8 cellular contexts compared by ENCODE assay signal in the genomic region with DNA sequence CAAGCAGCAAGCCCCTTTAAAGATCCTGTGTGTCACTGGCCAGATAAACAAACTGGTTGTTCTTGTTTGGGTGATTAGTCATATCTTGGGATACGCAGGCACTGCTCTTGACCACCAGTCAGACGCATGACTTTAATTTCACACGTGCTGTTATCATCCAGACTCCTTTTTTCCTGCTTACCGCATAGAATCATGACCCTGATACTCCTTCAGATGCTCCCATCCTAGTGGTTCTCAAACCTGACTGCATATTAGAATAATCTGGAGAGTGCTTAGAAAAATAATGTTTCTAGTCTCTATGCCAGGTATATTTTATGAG.
A peak's percentile ranks its signal among the peaks of the same experiment; 100 is the strongest.
DNase-seq lines count a peak whose midpoint lies in the region; ATAC-seq lines count a peak whose summit lies in the region.

No MANE protein-coding gene starts in this region.

- peak overlapping the region; percentile 84 for H3K27ac ChIP-seq in SJSA1

- H3K9me3 ChIP-seq in SJSA1 (replicated peaks), result no peaks in the 10 kb centered on the region

- H3K36me3 ChIP-seq in SJSA1, result peaks cover 24% of the 10 kb centered on the region

- H3K27me3 ChIP-seq in SJSA1 (replicated peaks), result no peaks in the 10 kb centered on the region

- no peak for ATAC-seq in stimulated activated naive CD8-positive, alpha-beta T cell treated with anti-CD3 and anti-CD28 coated beads, Interleukin-15, Interleukin-2, amounts not matched to agents 100 U/mL and 50 U/mL, for 24 hours

- DNase-seq in Daoy (ENCODE audit: low read depth), result peak; percentile 10
- DNase-seq in SJSA1 (ENCODE audit: low read depth in 1 of 2, low spot score in 2 of 2), result peak; percentile 69 to 79
- DNase-seq in fibroblast of peridontal ligament (ENCODE audit: extremely low read depth), result peak; percentile 68
- peak; percentile 71 for DNase-seq in non-pigmented ciliary epithelial cell (ENCODE audit: low read depth)
- DNase-seq in NCI-H146 (lab: John Stamatoyannopoulos, UW), result no peak
- DNase-seq in activated effector memory CD4-positive, alpha-beta T cell treated with anti-CD3 and anti-CD28 coated beads, Interleukin-2, amount 50 U/mL, for 16 hours, result no peak
- no peak for DNase-seq in effector CD8-positive, alpha-beta T cell (lab: John Stamatoyannopoulos, UW)
- DNase-seq in stimulated activated naive CD8-positive, alpha-beta T cell treated with anti-CD3 and anti-CD28 coated beads, Interleukin-15, Interleukin-2, amounts not matched to agents 100 U/mL and 50 U/mL, for 24 hours, result no peak

- no peak overlapping the region for H3K4me3 ChIP-seq in SJSA1

- H3K4me1 ChIP-seq in SJSA1 (replicated peaks), result peaks cover 42% of the 10 kb centered on the region

Comparison
In these comparisons a context has a peak if more than half of its experiments do, and no peak if none do; other contexts are left out.
1. DNase-seq: peak in Daoy (single experiment), SJSA1 (2 of 2), fibroblast of peridontal ligament (single experiment) and non-pigmented ciliary epithelial cell (single experiment); none in NCI-H146 (single experiment), activated effector memory CD4-positive, alpha-beta T cell treated with anti-CD3 and anti-CD28 coated beads, Interleukin-2, amount 50 U/mL, for 16 hours (single experiment), effector CD8-positive, alpha-beta T cell (single experiment) and stimulated activated naive CD8-positive, alpha-beta T cell treated with anti-CD3 and anti-CD28 coated beads, Interleukin-15, Interleukin-2, amounts not matched to agents 100 U/mL and 50 U/mL, for 24 hours (single experiment).